ENCODE assay signal across 24 cellular contexts in the genomic region with DNA sequence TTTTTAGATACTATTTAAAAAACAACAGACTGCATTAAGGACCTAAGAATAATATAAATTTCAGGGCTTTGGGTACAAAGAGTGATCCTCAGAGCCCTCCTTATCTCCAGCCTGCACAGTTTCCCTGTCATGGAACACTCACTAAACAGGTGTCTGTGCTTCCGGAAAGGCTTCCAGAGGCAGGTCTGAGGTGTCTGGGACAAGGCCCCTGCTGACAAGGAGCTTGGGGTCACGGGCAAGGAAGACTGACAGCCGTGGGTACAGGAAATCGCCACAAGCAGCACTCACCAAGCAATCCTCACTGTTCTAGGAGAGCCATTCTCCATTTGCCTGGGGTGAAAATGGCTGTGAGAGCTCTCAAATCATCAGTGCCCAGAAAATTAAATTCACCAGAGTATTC.
"Had no signal": no experiment of that assay in that cellular context is flagged by ENCODE, and none has a peak within 500 bp of the region (broad histone marks: within the 10 kb centered on the region; RNA-seq: fewer than 3 reads in every experiment).

No MANE protein-coding gene starts in this region.

- H3K79me2 ChIP-seq: parathyroid adenoma had no signal

- H3K4me3 ChIP-seq: left ventricle myocardium inferior, lung, psoas muscle, right atrium auricular region, right lobe of liver, skin epidermis, spleen, suprapubic skin, thoracic aorta, tibial artery, upper lobe of right lung, uterus had no signal

- H2AFZ ChIP-seq: parathyroid adenoma had no signal

- H3K27ac ChIP-seq: left ventricle myocardium inferior, parathyroid adenoma, psoas muscle, right atrium auricular region, right lobe of liver, skin epidermis, spleen, suprapubic skin, thoracic aorta, tibial artery, upper lobe of right lung, uterus had no signal

- H3K27me3 ChIP-seq: right atrium auricular region, right lobe of liver, upper lobe of right lung, uterus had no signal

- DNase-seq: hypothalamus; immature natural killer cell; left ventricle myocardium inferior; mesendoderm; naive B cell; natural killer cell; nephron progenitor cell; psoas muscle; right lobe of liver; spleen; stimulated activated CD4-positive, alpha-beta T cell treated with anti-CD3 and anti-CD28 coated beads, Interleukin-4, amount 100 ng/mL, for 24 hours; stimulated activated naive CD4-positive, alpha-beta T cell; tibial artery; trophoblast cell; upper lobe of right lung; uterus had no signal

- H3K9me3 ChIP-seq: psoas muscle, right lobe of liver, suprapubic skin, thoracic aorta, upper lobe of right lung, uterus had no signal

- H3K4me1 ChIP-seq: left ventricle myocardium inferior, parathyroid adenoma, psoas muscle, right atrium auricular region, right lobe of liver, tibial artery, upper lobe of right lung, uterus had no signal

- ATAC-seq: natural killer cell; psoas muscle; right lobe of liver; stimulated activated effector memory CD8-positive, alpha-beta T cell treated with anti-CD3 and anti-CD28 coated beads, Interleukin-12 subunit alpha, Interleukin-12 subunit beta, amount 100 ng/mL, for 72 hours; upper lobe of right lung had no signal

- H3K36me3 ChIP-seq: left ventricle myocardium inferior, right atrium auricular region, right lobe of liver, spleen, suprapubic skin, thoracic aorta, tibial artery, upper lobe of right lung, uterus had no signal

- H3K9ac ChIP-seq: parathyroid adenoma had no signal

- FAIRE-seq: islet of Langerhans had no signal
